ENCODE assay signal across 14 cellular contexts in genomic region chr5:53151713-53152458, GRCh38. TPM values are rescaled to one million over a fixed set of nuclear protein-coding genes. Genes with fewer than 3 reads are reported as not detected.
DNase-seq lines count a peak whose midpoint lies in the region; ATAC-seq and TF ChIP-seq lines count a peak whose summit lies in the region.
"Had no signal": no experiment of that assay in that cellular context is flagged by ENCODE, and none has a peak within 500 bp of the region (broad histone marks: within the 10 kb centered on the region; RNA-seq: fewer than 3 reads in every experiment).

No MANE protein-coding gene starts in this region.

- peak; percentile 97 for ATAC-seq in SK-N-SH treated with all-trans-retinoic acid at 6 μM for 48 hours
- ATAC-seq: natural killer cell treated with Interleukin-12 subunit alpha and Interleukin-12 subunit beta and Interleukin-15 and Interleukin-18, amount 100 ng/mL, for 72 hours had no signal

- no peak overlapping the region for H3K4me3 ChIP-seq in fibroblast of the aortic adventitia (ENCODE audit: low read depth, low read length)
- H3K4me3 ChIP-seq in skeletal muscle cell (ENCODE audit: low read depth, low read length), result no peak overlapping the region

- no peak for TF ChIP-seq CTCF in fibroblast of the aortic adventitia (IDR thresholded peaks at IDR 0.05; ENCODE audit: insufficient read depth, low read length)

- peak; percentile 76 for DNase-seq in ELR (ENCODE audit: low read depth)
- peak; percentile 86 for DNase-seq in fibroblast of the aortic adventitia (ENCODE audit: low read depth)
- peak; percentile 77 for DNase-seq in skeletal muscle cell (ENCODE audit: low read depth)
- DNase-seq in NCI-H1105 treated with DMSO at 0.1 percent for 48 hours (lab: John Stamatoyannopoulos, UW), result no peak
- no peak for DNase-seq in RPMI8226
- no peak for DNase-seq in NCI-H2227 treated with DMSO at 0.1 percent for 48 hours (lab: John Stamatoyannopoulos, UW)
- no peak for DNase-seq in activated gamma-delta T cell (lab: John Stamatoyannopoulos, UW)
- DNase-seq: activated naive CD8-positive, alpha-beta T cell treated with anti-CD3 and anti-CD28 coated beads for 36 hours; effector CD8-positive, alpha-beta T cell; immature natural killer cell; Kasumi-1; T1000 had no signal

TF ChIP-seq in SK-N-SH treated with all-trans-retinoic acid at 6 μM for 48 hours, 23 proteins besides CTCF, POLR2A, EP300 and RAD21:
- no peak for TF ChIP-seq BACH2 (CRISPR knock-in tag; IDR thresholded peaks at IDR 0.05; ENCODE audit: borderline replicate concordance)
- TF ChIP-seq ZFP30 (CRISPR knock-in tag; IDR thresholded peaks at IDR 0.05), result no peak
- TF ChIP-seq CSRNP3 (CRISPR knock-in tag; IDR thresholded peaks at IDR 0.05), result no peak
- no peak for TF ChIP-seq PPARA (CRISPR knock-in tag; IDR thresholded peaks at IDR 0.05; ENCODE audit: borderline replicate concordance)
- TF ChIP-seq ESRRG (CRISPR knock-in tag; IDR thresholded peaks at IDR 0.05), result no peak
- TF ChIP-seq GLIS3 (CRISPR knock-in tag; IDR thresholded peaks at IDR 0.05), result no peak
- no peak for TF ChIP-seq CSDC2 (CRISPR knock-in tag; IDR thresholded peaks at IDR 0.05)
- no peak for TF ChIP-seq ZFP3 (CRISPR knock-in tag; IDR thresholded peaks at IDR 0.05)
- no peak for TF ChIP-seq ZC3H10 (CRISPR knock-in tag; IDR thresholded peaks at IDR 0.05)
- TF ChIP-seq ARNTL (CRISPR knock-in tag; IDR thresholded peaks at IDR 0.05; ENCODE audit: borderline replicate concordance, low read depth), result no peak
- no peak for TF ChIP-seq RARB (CRISPR knock-in tag; IDR thresholded peaks at IDR 0.05)
- TF ChIP-seq ZNF70 (CRISPR knock-in tag; IDR thresholded peaks at IDR 0.05), result no peak

RNA-seq across cellular contexts. Expression of gene MOCS2, which starts 42.3 kb away (rescaled TPM):
- total RNA-seq in fibroblast of the aortic adventitia (ENCODE audit: low replicate concordance), result 74.2 and 74.8 TPM in 2 replicates

Comparison
In these comparisons a context has a peak if more than half of its experiments do, and no peak if none do; other contexts are left out.
1. DNase-seq: peak in ELR (single experiment), fibroblast of the aortic adventitia (single experiment) and skeletal muscle cell (single experiment); none in NCI-H1105 treated with DMSO at 0.1 percent for 48 hours (single experiment), RPMI8226 (single experiment), NCI-H2227 treated with DMSO at 0.1 percent for 48 hours (single experiment) and activated gamma-delta T cell (single experiment).